Comparison of ENCODE assay signal across 9 cellular contexts in the genomic region with DNA sequence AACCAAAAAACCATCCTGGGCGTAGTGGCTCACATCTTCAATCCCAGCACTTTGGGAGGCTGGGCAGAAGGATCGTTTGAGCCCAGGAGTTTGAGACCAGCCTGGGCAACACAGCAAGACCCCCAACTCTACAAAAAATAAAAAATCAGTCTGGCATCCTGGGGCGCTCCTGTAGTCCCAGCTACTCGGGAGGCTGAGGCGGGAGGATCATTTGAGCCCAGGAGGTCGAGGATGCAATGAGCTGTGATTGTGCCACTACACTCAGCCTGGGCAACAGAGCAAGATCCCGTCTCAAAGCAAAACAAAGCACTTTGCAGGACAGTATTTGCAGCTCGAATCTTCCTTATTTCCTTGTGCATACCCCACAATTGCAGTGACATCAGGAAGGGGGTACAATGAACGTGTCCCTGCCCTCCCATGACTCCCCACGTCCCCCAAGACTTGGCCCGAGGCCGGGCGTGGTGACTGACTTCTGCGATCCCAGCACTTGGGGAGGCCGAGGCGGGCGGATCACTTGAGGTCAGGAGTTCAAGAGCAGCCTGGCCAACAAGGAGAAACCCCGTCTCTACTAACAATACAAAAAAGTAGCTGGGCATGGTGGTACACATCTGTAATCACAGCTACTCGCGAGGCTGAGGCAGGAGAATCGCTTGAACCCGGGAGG. TPM values are rescaled to one million over a fixed set of nuclear protein-coding genes. Genes with fewer than 3 reads are reported as not detected.
DNase-seq lines count a peak whose midpoint lies in the region; ATAC-seq and TF ChIP-seq lines count a peak whose summit lies in the region.
"Had no signal": no experiment of that assay in that cellular context is flagged by ENCODE, and none has a peak within 500 bp of the region (broad histone marks: within the 10 kb centered on the region; RNA-seq: fewer than 3 reads in every experiment).

No MANE protein-coding gene starts in this region.

- peaks cover 16% of the 10 kb centered on the region for H3K36me3 Mint-ChIP-seq in activated CD4-positive, alpha-beta memory T cell treated with anti-CD3 and anti-CD28 coated beads, Interleukin-2, amount 10 ng/mL, durations not matched to agents 7 days and 5 days (ENCODE audit: low read depth)

- H3K4me1 Mint-ChIP-seq in activated CD4-positive, alpha-beta memory T cell treated with anti-CD3 and anti-CD28 coated beads, Interleukin-2, amount 10 ng/mL, durations not matched to agents 7 days and 5 days: peaks cover 50% of the 10 kb centered on the region

- no peak for TF ChIP-seq CTCF in smooth muscle cell (IDR thresholded peaks at IDR 0.05; ENCODE audit: borderline replicate concordance, insufficient read depth, poor library complexity, severe bottlenecking)

- H3K27ac ChIP-seq in iPS DF 6.9 (ENCODE audit: low read length) (no peak overlapping the region), smooth muscle cell (ENCODE audit: low read depth) (no peak overlapping the region)

- peaks cover 28% of the 10 kb centered on the region for H3K79me2 ChIP-seq in smooth muscle cell (ENCODE audit: low read depth)

- no peaks in the 10 kb centered on the region for H3K9me3 Mint-ChIP-seq in activated CD4-positive, alpha-beta memory T cell treated with anti-CD3 and anti-CD28 coated beads, Interleukin-2, amount 10 ng/mL, durations not matched to agents 7 days and 5 days

- CTCF ChIA-PET in activated CD4-positive, alpha-beta memory T cell treated with anti-CD3 and anti-CD28 coated beads, Interleukin-2, amount 10 ng/mL, durations not matched to agents 7 days and 5 days (lab: Charles Lee): interaction anchor here (0.7 to 8.9 kb wide), 9 partner anchors 9 to 434 kb away, joined by 3 to 302 read pairs (median 5); a partner anchor contains a TSS

- H3K9me3 ChIP-seq in HAP-1 (no peaks in the 10 kb centered on the region), iPS DF 6.9 (ENCODE audit: control insufficient read depth, insufficient read depth, low read length) (no peaks in the 10 kb centered on the region), smooth muscle cell (replicated peaks; ENCODE audit: low read depth) (no peaks in the 10 kb centered on the region)

- H3K4me2 ChIP-seq in smooth muscle cell: peak overlapping the region; percentile 91

- H3K36me3 ChIP-seq in HAP-1 (replicated peaks) (peaks cover 11% of the 10 kb centered on the region), iPS DF 6.9 (ENCODE audit: control insufficient read depth, insufficient read depth, low read length) (peaks cover 2% of the 10 kb centered on the region; the same call in 1 of the 2 replicates), smooth muscle cell (ENCODE audit: low read depth) (no peaks in the 10 kb centered on the region)

- POLR2A ChIA-PET in activated CD4-positive, alpha-beta memory T cell treated with anti-CD3 and anti-CD28 coated beads, Interleukin-2, amount 10 ng/mL, durations not matched to agents 7 days and 5 days (lab: Charles Lee): interaction anchor here (3.5 kb wide), 1 partner anchor 119 kb away, joined by 16 read pairs; a partner anchor contains a TSS

- DNase-seq in HAP-1 (ENCODE audit: low spot score in 2 of 2): no peak
- DNase-seq in activated CD4-positive, alpha-beta memory T cell treated with anti-CD3 and anti-CD28 coated beads, Interleukin-2, amount 10 ng/mL, durations not matched to agents 7 days and 5 days: no peak
- DNase-seq in iPS DF 6.9 (ENCODE audit: low read depth, low spot score): no peak
- DNase-seq in smooth muscle cell (lab: John Stamatoyannopoulos, UW; ENCODE audit: unreplicated experiment): no peak
- no peak for DNase-seq in epidermal melanocyte (ENCODE audit: insufficient read length, low spot score)

- H3K27me3 ChIP-seq in HAP-1 (ENCODE audit: low read depth) (no peaks in the 10 kb centered on the region), iPS DF 6.9 (ENCODE audit: control insufficient read depth, insufficient read depth, low read length) (no peaks in the 10 kb centered on the region), smooth muscle cell (ENCODE audit: low read depth) (no peaks in the 10 kb centered on the region)

- peak overlapping the region; percentile 96 for H3K4me3 Mint-ChIP-seq in activated CD4-positive, alpha-beta memory T cell treated with anti-CD3 and anti-CD28 coated beads, Interleukin-2, amount 10 ng/mL, durations not matched to agents 7 days and 5 days

- H3K27ac Mint-ChIP-seq in activated CD4-positive, alpha-beta memory T cell treated with anti-CD3 and anti-CD28 coated beads, Interleukin-2, amount 10 ng/mL, durations not matched to agents 7 days and 5 days: peak overlapping the region; percentile 83

- H4K20me1 ChIP-seq in smooth muscle cell (ENCODE audit: low read depth): peaks cover 6% of the 10 kb centered on the region

- ATAC-seq in HG03565 (IDR thresholded peaks at IDR 0.05; ENCODE audit: unreplicated experiment): no peak
- ATAC-seq in HG02678 (IDR thresholded peaks at IDR 0.05; ENCODE audit: unreplicated experiment): no peak
- no peak for ATAC-seq in GM19035 (IDR thresholded peaks at IDR 0.05; ENCODE audit: unreplicated experiment)

- H2AFZ ChIP-seq in smooth muscle cell (ENCODE audit: low read depth): no peak overlapping the region

- in situ Hi-C loops in HAP-1 (cut with MboI; ENCODE audit: low sequenced_read_pairs): loop anchor here (5.0 kb wide), 1 partner anchor 116 kb away; no protein-coding TSS in a partner anchor

- H3K27me3 Mint-ChIP-seq in activated CD4-positive, alpha-beta memory T cell treated with anti-CD3 and anti-CD28 coated beads, Interleukin-2, amount 10 ng/mL, durations not matched to agents 7 days and 5 days: no peaks in the 10 kb centered on the region

- H3K4me1 ChIP-seq in HAP-1 (no peaks in the 10 kb centered on the region; the same call in 1 of the 2 replicates), iPS DF 6.9 (ENCODE audit: control insufficient read depth, insufficient read depth, low read length) (peaks cover 2% of the 10 kb centered on the region; the same call in 1 of the 2 replicates), smooth muscle cell (ENCODE audit: low read depth) (peaks cover 7% of the 10 kb centered on the region)

- WGBS in iPS DF 6.9 (ENCODE audit: insufficient coverage, insufficient read length): no CpG with 5 or more reads among the region's 22 CpGs
- 65% methylated on average over 22 of the region's 22 CpGs for WGBS in smooth muscle cell (ENCODE audit: low lambda C conversion rate)

- H3F3A ChIP-seq in smooth muscle cell (ENCODE audit: low read depth): no peaks in the 10 kb centered on the region

- H3K4me3 ChIP-seq in HAP-1 (peak overlapping the region; percentile 96), iPS DF 6.9 (ENCODE audit: low read length) (peak overlapping the region; percentile 75), smooth muscle cell (peak overlapping the region; percentile 92)

- H3K9ac ChIP-seq in smooth muscle cell (ENCODE audit: low read depth): peak overlapping the region; percentile 63

RNA-seq across cellular contexts. Expression of a gene that starts 0.9 kb away (rescaled TPM):
- 10 to 100 TPM; 91.6 to 93.0 TPM for total RNA-seq in activated CD4-positive, alpha-beta memory T cell treated with anti-CD3 and anti-CD28 coated beads, Interleukin-2, amount 10 ng/mL, durations not matched to agents 7 days and 5 days
- total RNA-seq in smooth muscle cell: 238 and 316 TPM in 2 replicates
- polyA plus RNA-seq in smooth muscle cell: 346 and 361 TPM in 2 replicates

RNA-seq across cellular contexts. Expression of a gene that starts 11.9 kb away (rescaled TPM):
- total RNA-seq in activated CD4-positive, alpha-beta memory T cell treated with anti-CD3 and anti-CD28 coated beads, Interleukin-2, amount 10 ng/mL, durations not matched to agents 7 days and 5 days: not detected
- not detected in 2 replicates for total RNA-seq in smooth muscle cell
- polyA plus RNA-seq in smooth muscle cell: not detected in 2 replicates
- total RNA-seq: T-helper 2 cell treated with Interferon-gamma antibody and Interleukin-4, amounts not matched to agents 100 ng/mL and 5 ng/mL, for 36 hours had no signal

RNA-seq across cellular contexts. Expression of a gene that starts 41.6 kb away (rescaled TPM):
- 100 to 1,000 TPM; 171 to 178 TPM for total RNA-seq in activated CD4-positive, alpha-beta memory T cell treated with anti-CD3 and anti-CD28 coated beads, Interleukin-2, amount 10 ng/mL, durations not matched to agents 7 days and 5 days
- 80.6 and 86.1 TPM in 2 replicates for total RNA-seq in smooth muscle cell
- 216 and 252 TPM in 2 replicates for polyA plus RNA-seq in smooth muscle cell

RNA-seq across cellular contexts. Expression of a gene that starts 52.8 kb away (rescaled TPM):
- total RNA-seq in activated CD4-positive, alpha-beta memory T cell treated with anti-CD3 and anti-CD28 coated beads, Interleukin-2, amount 10 ng/mL, durations not matched to agents 7 days and 5 days: 100 to 1,000 TPM; 108 to 114 TPM
- 96.1 and 114 TPM in 2 replicates for total RNA-seq in smooth muscle cell
- polyA plus RNA-seq in smooth muscle cell: 152 and 175 TPM in 2 replicates
